In genomic region chr3:127049390-127049789, GRCh38 we compare ENCODE assay signal across 25 cellular contexts.
DNase-seq lines count a peak whose midpoint lies in the region; ATAC-seq and TF ChIP-seq lines count a peak whose summit lies in the region.
"Had no signal": no experiment of that assay in that cellular context is flagged by ENCODE, and none has a peak within 500 bp of the region (broad histone marks: within the 10 kb centered on the region; RNA-seq: fewer than 3 reads in every experiment).

No MANE protein-coding gene starts in this region.

- no peaks in the 10 kb centered on the region for H3K79me1 ChIP-seq in neuronal stem cell (ENCODE audit: low read depth, low read length)

- no peak overlapping the region for H3K4ac ChIP-seq in neuronal stem cell (ENCODE audit: low read length)

- ATAC-seq in GM21529 (IDR thresholded peaks at IDR 0.05; ENCODE audit: unreplicated experiment) (no peak), HG03520 (IDR thresholded peaks at IDR 0.05; ENCODE audit: unreplicated experiment) (no peak), GM18868 (IDR thresholded peaks at IDR 0.05; ENCODE audit: unreplicated experiment) (no peak)
- ATAC-seq: activated CD8-positive, alpha-beta T cell treated with anti-CD3 and anti-CD28 coated beads for 36 hours; gastrocnemius medialis; stimulated activated naive CD8-positive, alpha-beta T cell treated with anti-CD3 and anti-CD28 coated beads, Interleukin-15, amount 100 ng/mL, for 72 hours had no signal

- DNase-seq in ELR (ENCODE audit: low read depth) (peak; percentile 8), NCI-H226 (peak; percentile 40), mammary epithelial cell (no peak), neuronal stem cell (ENCODE audit: low spot score) (no peak), NCI-H2107 (lab: John Stamatoyannopoulos, UW) (no peak)
- DNase-seq: activated CD4-positive, alpha-beta T cell treated with anti-CD3 and anti-CD28 coated beads for 1 hour; activated CD8-positive, alpha-beta T cell treated with anti-CD3 and anti-CD28 coated beads for 36 hours; activated naive CD8-positive, alpha-beta T cell treated with anti-CD3 and anti-CD28 coated beads, Interleukin-2, amount 10 ng/mL, durations not matched to agents 7 days and 5 days; Calu3; dermis blood vessel endothelial cell; GM23248; hippocampal formation; IMR-90; NCI-H1048; NCI-H1694 treated with DMSO at 0.1 percent for 48 hours; NCI-H2171 treated with DMSO at 0.1 percent for 48 hours; NCI-H526 treated with DMSO at 0.1 percent for 48 hours; stimulated activated naive CD8-positive, alpha-beta T cell treated with anti-CD3 and anti-CD28 coated beads, Interleukin-15, amount 100 ng/mL, for 72 hours had no signal

- no peak overlapping the region for H3K18ac ChIP-seq in neuronal stem cell (ENCODE audit: low read length)

- WGBS in mammary epithelial cell (ENCODE audit: low coverage, missing lambda C conversion rate): 71% methylated on average over 3 of the region's 4 CpGs
- WGBS in neuronal stem cell (ENCODE audit: extremely low coverage in 2 of 2, insufficient read length in 2 of 2, insufficient replicate concordance in 1 of 2), 2 donors: no CpG with 5 or more reads among the region's 4 CpGs

- H3K9ac ChIP-seq in mammary epithelial cell (ENCODE audit: insufficient read depth, low read length): no peak overlapping the region
- H3K9ac ChIP-seq in neuronal stem cell (ENCODE audit: low read depth, low read length, poor library complexity): no peak overlapping the region
- H3K9ac ChIP-seq: GM23248 had no signal

- H3K36me3 ChIP-seq in mammary epithelial cell (ENCODE audit: insufficient read depth, low read length) (no peaks in the 10 kb centered on the region), neuronal stem cell (replicated peaks in 1 of 2; ENCODE audit: control insufficient read depth in 2 of 2, insufficient read depth in 2 of 2, low read length in 2 of 2) (no peaks in the 10 kb centered on the region)
- H3K36me3 ChIP-seq: gastrocnemius medialis, prostate gland had no signal

- H3K79me2 ChIP-seq in mammary epithelial cell (ENCODE audit: insufficient read depth, low read length): no peaks in the 10 kb centered on the region

- no peak overlapping the region for H2BK120ac ChIP-seq in neuronal stem cell (ENCODE audit: low read depth, low read length)

- no peak overlapping the region for H3K27ac ChIP-seq in mammary epithelial cell (ENCODE audit: insufficient read depth, low read depth, low read length)
- H3K27ac ChIP-seq in neuronal stem cell (replicated peaks; ENCODE audit: low read length): no peak overlapping the region
- H3K27ac ChIP-seq: C4-2B, gastrocnemius medialis, GM23248, prostate gland had no signal

- intact Hi-C loops in mammary epithelial cell (cut with micrococcal nuclease): no loop called here

- no peak for TF ChIP-seq CTCF in mammary epithelial cell (conservative IDR thresholded peaks at IDR 0.05 in 1 of 2, IDR thresholded peaks at IDR 0.05 in 1 of 2; ENCODE audit: extremely low read depth in 1 of 2, insufficient read depth in 1 of 2, low read depth in 1 of 2, low read length in 2 of 2)

- dilution Hi-C loops in mammary epithelial cell (cut with HindIII; ENCODE audit: low sequenced_read_pairs): no loop called here

- no peak overlapping the region for H3K4me3 ChIP-seq in mammary epithelial cell (replicated peaks in 1 of 3; ENCODE audit: insufficient read depth in 1 of 3, low read depth in 2 of 3, low read length in 3 of 3)
- no peak overlapping the region for H3K4me3 ChIP-seq in neuronal stem cell (ENCODE audit: low read length in 2 of 2)
- H3K4me3 ChIP-seq: gastrocnemius medialis, GM23248, lung, prostate gland had no signal

- H3K9me3 ChIP-seq in mammary epithelial cell (replicated peaks; ENCODE audit: insufficient read depth, low read length) (peaks cover 3% of the 10 kb centered on the region), neuronal stem cell (replicated peaks in 1 of 2; ENCODE audit: control insufficient read depth in 2 of 2, insufficient read depth in 1 of 2, low read depth in 1 of 2, low read length in 2 of 2) (peaks cover 3 to 11% of the 10 kb centered on the region in 2 donors)
- H3K9me3 ChIP-seq: gastrocnemius medialis, prostate gland had no signal

- CTCF ChIA-PET in mammary epithelial cell (lab: Charles Lee; ENCODE audit: low non-redundant PET): no interaction called here

- in situ Hi-C loops in mammary epithelial cell (cut with MboI; ENCODE audit: low sequenced_read_pairs in 2 of 2): no loop called here

- H2AK5ac ChIP-seq in neuronal stem cell (ENCODE audit: low read depth, low read length): peak overlapping the region; percentile 38

- H3K4me2 ChIP-seq in mammary epithelial cell (ENCODE audit: insufficient read depth, low read depth, low read length) (no peak overlapping the region), neuronal stem cell (ENCODE audit: insufficient read depth, low read length, poor library complexity, severe bottlenecking) (no peak overlapping the region)

- H2AFZ ChIP-seq in mammary epithelial cell (ENCODE audit: low read depth, low read length) (peak overlapping the region; percentile 11), neuronal stem cell (ENCODE audit: low read length) (no peak overlapping the region)
- H2AFZ ChIP-seq: GM23248 had no signal

- BruUV-seq in mammary epithelial cell (replicated peaks; lab: Mats Ljungman, UMichigan): no TSS peak

- H2BK5ac ChIP-seq in neuronal stem cell (ENCODE audit: low read length): no peak overlapping the region

- H3K27me3 ChIP-seq in mammary epithelial cell (ENCODE audit: insufficient read depth, low read length) (no peaks in the 10 kb centered on the region), neuronal stem cell (ENCODE audit: control insufficient read depth in 3 of 3, insufficient read depth in 3 of 3, low read depth in 1 of 3, low read length in 3 of 3) (no peaks in the 10 kb centered on the region)
- H3K27me3 ChIP-seq: gastrocnemius medialis had no signal

- H4K8ac ChIP-seq in neuronal stem cell (ENCODE audit: low read depth, low read length): no peak overlapping the region

- H4K20me1 ChIP-seq in mammary epithelial cell (ENCODE audit: insufficient read depth, low read length): no peaks in the 10 kb centered on the region

- no peak overlapping the region for H3K23ac ChIP-seq in neuronal stem cell (ENCODE audit: low read depth, low read length, poor library complexity)

- H2BK15ac ChIP-seq in neuronal stem cell (ENCODE audit: low read length): no peak overlapping the region

- peaks cover 11% of the 10 kb centered on the region for H3K4me1 ChIP-seq in mammary epithelial cell (ENCODE audit: insufficient read depth, low read length)
- H3K4me1 ChIP-seq in neuronal stem cell (ENCODE audit: control insufficient read depth in 2 of 2, insufficient read depth in 1 of 2, low read depth in 1 of 2, low read length in 2 of 2): peaks cover 0 to 1% of the 10 kb centered on the region in 2 donors
- H3K4me1 ChIP-seq: gastrocnemius medialis, prostate gland had no signal

- H4K91ac ChIP-seq in neuronal stem cell (ENCODE audit: low read depth, low read length, poor library complexity): no peak overlapping the region

- H2BK12ac ChIP-seq in neuronal stem cell (ENCODE audit: low read length): no peak overlapping the region

- H3K14ac ChIP-seq in neuronal stem cell (ENCODE audit: low read length): no peak overlapping the region

Comparison
In these comparisons a context has a peak if more than half of its experiments do, and no peak if none do; other contexts are left out.
1. DNase-seq: peak in ELR (single experiment) and NCI-H226 (single experiment); none in mammary epithelial cell (single experiment), neuronal stem cell (single experiment) and NCI-H2107 (single experiment).